14 cellular contexts compared by ENCODE assay signal in the genomic region with DNA sequence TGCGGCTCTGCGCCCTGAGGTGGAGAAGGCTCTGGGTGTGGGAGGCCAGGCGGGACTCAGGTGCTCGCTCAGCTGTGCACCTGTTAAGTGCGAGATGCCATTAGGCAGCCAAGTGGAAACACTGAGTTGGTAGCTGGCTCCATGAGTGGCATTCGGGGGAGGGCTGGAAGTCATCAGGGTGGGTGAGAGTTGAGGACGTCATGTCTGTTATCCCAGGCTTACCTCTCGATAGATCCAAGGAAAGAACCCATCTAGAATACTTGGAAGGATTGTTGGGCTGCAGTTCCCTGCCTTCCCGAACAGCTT. TPM values are rescaled to one million over a fixed set of nuclear protein-coding genes. Genes with fewer than 3 reads are reported as not detected.
DNase-seq lines count a peak whose midpoint lies in the region; ATAC-seq lines count a peak whose summit lies in the region.
"Had no signal": no experiment of that assay in that cellular context is flagged by ENCODE, and none has a peak within 500 bp of the region (broad histone marks: within the 10 kb centered on the region; RNA-seq: fewer than 3 reads in every experiment).

No MANE protein-coding gene starts in this region.

- no peaks in the 10 kb centered on the region for H3K27me3 Mint-ChIP-seq in activated T-helper 17 cell treated with anti-CD3 and anti-CD28 coated beads, Interleukin-2, amount 50 U/mL, for 72 hours
- H3K27me3 Mint-ChIP-seq in activated T-cell treated with anti-CD3 and anti-CD28 coated beads, Interleukin-2, amount 50 U/mL, for 24 hours: no peaks in the 10 kb centered on the region
- peaks cover 0 to 1% of the 10 kb centered on the region in 2 donors for H3K27me3 Mint-ChIP-seq in T-cell

- no peak overlapping the region for H3K4me3 Mint-ChIP-seq in activated T-helper 17 cell treated with anti-CD3 and anti-CD28 coated beads, Interleukin-2, amount 50 U/mL, for 72 hours
- no peak overlapping the region for H3K4me3 Mint-ChIP-seq in activated T-cell treated with anti-CD3 and anti-CD28 coated beads, Interleukin-2, amount 50 U/mL, for 24 hours
- H3K4me3 Mint-ChIP-seq in T-cell: no peak overlapping the region
- H3K4me3 Mint-ChIP-seq: GM23338 had no signal

- CTCF ChIA-PET in T-cell (lab: Charles Lee): no interaction called here

- ATAC-seq in activated T-helper 17 cell treated with anti-CD3 and anti-CD28 coated beads, Interleukin-2, amount 50 U/mL, for 72 hours (replicated peaks): no peak
- no peak for ATAC-seq in T-cell (replicated peaks in 1 of 4)
- ATAC-seq: GM23338 had no signal

- POLR2A ChIA-PET in T-cell (lab: Charles Lee): no interaction called here

- no peaks in the 10 kb centered on the region for H3K36me3 Mint-ChIP-seq in activated T-helper 17 cell treated with anti-CD3 and anti-CD28 coated beads, Interleukin-2, amount 50 U/mL, for 72 hours (ENCODE audit: low read depth)
- H3K36me3 Mint-ChIP-seq in activated T-cell treated with anti-CD3 and anti-CD28 coated beads, Interleukin-2, amount 50 U/mL, for 24 hours (ENCODE audit: low read depth): peaks cover under 1% of the 10 kb centered on the region
- H3K36me3 Mint-ChIP-seq in T-cell: no peaks in the 10 kb centered on the region

- DNase-seq in DMS79 (lab: John Stamatoyannopoulos, UW) (peak; percentile 92), NCI-H2171 treated with DMSO at 0.1 percent for 48 hours (lab: John Stamatoyannopoulos, UW) (peak; percentile 71), iPS-NIHi11 (ENCODE audit: low spot score) (peak; percentile 37), renal cortical epithelial cell (ENCODE audit: low read depth) (peak; percentile 62), T-cell (no peak)
- no peak for DNase-seq in activated T-cell treated with anti-CD3 and anti-CD28 coated beads, Interleukin-2, amount 50 U/mL, for 24 hours
- DNase-seq: AML-193, Caco-2, DMS53, NCI-H510A treated with DMSO at 0.1 percent for 48 hours, SIG-M5 had no signal

- no peak overlapping the region for H3K27ac Mint-ChIP-seq in activated T-helper 17 cell treated with anti-CD3 and anti-CD28 coated beads, Interleukin-2, amount 50 U/mL, for 72 hours
- H3K27ac Mint-ChIP-seq in activated T-cell treated with anti-CD3 and anti-CD28 coated beads, Interleukin-2, amount 50 U/mL, for 24 hours: no peak overlapping the region
- H3K27ac Mint-ChIP-seq in T-cell: no peak overlapping the region
- H3K27ac Mint-ChIP-seq: GM23338 had no signal

- no peaks in the 10 kb centered on the region for H3K4me1 Mint-ChIP-seq in activated T-helper 17 cell treated with anti-CD3 and anti-CD28 coated beads, Interleukin-2, amount 50 U/mL, for 72 hours
- H3K4me1 Mint-ChIP-seq in activated T-cell treated with anti-CD3 and anti-CD28 coated beads, Interleukin-2, amount 50 U/mL, for 24 hours (ENCODE audit: low read depth): no peaks in the 10 kb centered on the region
- no peaks in the 10 kb centered on the region for H3K4me1 Mint-ChIP-seq in T-cell

- H3K9me3 Mint-ChIP-seq in activated T-helper 17 cell treated with anti-CD3 and anti-CD28 coated beads, Interleukin-2, amount 50 U/mL, for 72 hours: no peaks in the 10 kb centered on the region
- no peaks in the 10 kb centered on the region for H3K9me3 Mint-ChIP-seq in activated T-cell treated with anti-CD3 and anti-CD28 coated beads, Interleukin-2, amount 50 U/mL, for 24 hours
- H3K9me3 Mint-ChIP-seq in T-cell: no peaks in the 10 kb centered on the region
- H3K9me3 Mint-ChIP-seq: GM23338 had no signal

RNA-seq across cellular contexts. Expression of gene TAF8, which starts 41.3 kb away (rescaled TPM):
- total RNA-seq in renal cortical epithelial cell: 18.1 and 20.3 TPM in 2 replicates
- 10 to 100 TPM; 48.8 to 60.9 TPM for total RNA-seq in activated T-helper 17 cell treated with anti-CD3 and anti-CD28 coated beads, Interleukin-2, amount 50 U/mL, for 72 hours
- total RNA-seq in T-cell: 10 to 100 TPM; 46.0 to 55.5 (median 47.6) TPM

RNA-seq across cellular contexts. Expression of gene C6orf132, which starts 50.7 kb away (rescaled TPM):
- total RNA-seq in renal cortical epithelial cell (6.9 and 16.3 TPM in 2 replicates), T-cell (under 1 TPM in 4 of 5 donors, not detected in 1; 0.05 to 0.18 (median 0.08) TPM)
- total RNA-seq in activated T-helper 17 cell treated with anti-CD3 and anti-CD28 coated beads, Interleukin-2, amount 50 U/mL, for 72 hours: under 1 TPM; 0.22 to 0.29 TPM
- total RNA-seq: HT1080 had no signal

Comparison
In these comparisons a context has a peak if more than half of its experiments do, and no peak if none do; other contexts are left out.
1. DNase-seq: peak in DMS79 (single experiment), NCI-H2171 treated with DMSO at 0.1 percent for 48 hours (single experiment), iPS-NIHi11 (single experiment) and renal cortical epithelial cell (single experiment); none in activated T-cell treated with anti-CD3 and anti-CD28 coated beads, Interleukin-2, amount 50 U/mL, for 24 hours (single experiment) and T-cell (0 of 34).